In genomic region chr2:76633522-76633921, GRCh38 we compare ENCODE assay signal across 31 cellular contexts.
DNase-seq lines count a peak whose midpoint lies in the region; ATAC-seq and TF ChIP-seq lines count a peak whose summit lies in the region.
"Had no signal": no experiment of that assay in that cellular context is flagged by ENCODE, and none has a peak within 500 bp of the region (broad histone marks: within the 10 kb centered on the region; RNA-seq: fewer than 3 reads in every experiment).

No MANE protein-coding gene starts in this region.

- CTCF ChIA-PET in SK-N-SH (lab: Yijun Ruan, JAX): interaction anchor here (1.0 kb wide), 1 partner anchor 10 kb away, joined by 3 read pairs; no protein-coding TSS in a partner anchor

- no peak overlapping the region for H3K4me3 ChIP-seq in SK-N-SH (ENCODE audit: low read depth in 2 of 2, low read length in 1 of 2)
- H3K4me3 ChIP-seq: A549; BLaER1; BLaER1 treated with 17β-estradiol and CSF1 and Interleukin-3, amounts not matched to agents 10 nM and 100 nM had no signal

- H4K20me1 ChIP-seq in SK-N-SH (ENCODE audit: insufficient read depth): no peaks in the 10 kb centered on the region
- H4K20me1 ChIP-seq: BLaER1; BLaER1 treated with 17β-estradiol and CSF1 and Interleukin-3, amounts not matched to agents 10 nM and 100 nM had no signal

- 20% methylated on average over 3 of the region's 3 CpGs for WGBS in SK-N-SH (ENCODE audit: low lambda C conversion rate)

- H3K9me2 ChIP-seq in SK-N-SH: no peaks in the 10 kb centered on the region

- TF ChIP-seq RAD21 in SK-N-SH (IDR thresholded peaks at IDR 0.05; ENCODE audit: low read length): no peak

- H3K9me3 ChIP-seq in SK-N-SH: no peaks in the 10 kb centered on the region
- H3K9me3 ChIP-seq: A549; BE2C; BLaER1; BLaER1 treated with 17β-estradiol and CSF1 and Interleukin-3, amounts not matched to agents 10 nM and 100 nM; Caco-2 had no signal

- H3K27ac Mint-ChIP-seq in nephron progenitor cell: no peak overlapping the region
- H3K27ac Mint-ChIP-seq: B cell; CD14-positive monocyte; CD4-positive, alpha-beta memory T cell; CD4-positive, alpha-beta T cell; CD4-positive, CD25-positive, alpha-beta regulatory T cell; CD8-positive, alpha-beta memory T cell; CD8-positive, alpha-beta T cell had no signal

- DNase-seq in SK-N-SH: peak; percentile 1
- no peak for DNase-seq in nephron progenitor cell
- DNase-seq: 8988T; ACHN; AML-193; BE2C; C1 segment of cervical spinal cord; Caco-2; Calu3; CD4-positive, alpha-beta memory T cell; CD4-positive, alpha-beta T cell; CD4-positive, CD25-positive, alpha-beta regulatory T cell; CD8-positive, alpha-beta memory T cell; CD8-positive, alpha-beta T cell; COR-L47; DMS 273 treated with DMSO at 0.1 percent for 48 hours; DMS153; DMS53; DMS79; DMS79 treated with DMSO at 0.1 percent for 48 hours; DND-41; EL had no signal

- H3K36me3 Mint-ChIP-seq in nephron progenitor cell (ENCODE audit: low read depth): no peaks in the 10 kb centered on the region
- H3K36me3 Mint-ChIP-seq: CD14-positive monocyte; CD4-positive, alpha-beta memory T cell; CD4-positive, CD25-positive, alpha-beta regulatory T cell; CD8-positive, alpha-beta memory T cell; CD8-positive, alpha-beta T cell had no signal

- H3K27ac ChIP-seq in SK-N-SH (ENCODE audit: low read depth in 2 of 2, low read length in 1 of 2): peak overlapping the region in 1 of 2 experiments; percentile 81; a peak in 2 of 4 replicates
- H3K27ac ChIP-seq: 22Rv1; A549; BLaER1; BLaER1 treated with 17β-estradiol and CSF1 and Interleukin-3, amounts not matched to agents 10 nM and 100 nM; C4-2B had no signal

- no peaks in the 10 kb centered on the region; a peak in 1 of 4 replicates for H3K4me1 ChIP-seq in SK-N-SH (ENCODE audit: control insufficient read depth in 1 of 2, insufficient read depth in 2 of 2, low read depth in 1 of 2, low read length in 1 of 2)
- H3K4me1 ChIP-seq: A549; BE2C; BLaER1; BLaER1 treated with 17β-estradiol and CSF1 and Interleukin-3, amounts not matched to agents 10 nM and 100 nM; Caco-2 had no signal

- ATAC-seq in SK-N-SH treated with all-trans-retinoic acid at 6 μM for 48 hours (no peak), GM21528 (IDR thresholded peaks at IDR 0.05; ENCODE audit: low FRiP score, unreplicated experiment) (no peak)
- ATAC-seq: A549; CD8-positive, alpha-beta T cell had no signal

- no peaks in the 10 kb centered on the region for H3K27me3 Mint-ChIP-seq in nephron progenitor cell (ENCODE audit: low read depth, poor library complexity)
- H3K27me3 Mint-ChIP-seq: B cell; CD4-positive, alpha-beta memory T cell; CD4-positive, alpha-beta T cell; CD4-positive, CD25-positive, alpha-beta regulatory T cell; CD8-positive, alpha-beta memory T cell had no signal

- no peaks in the 10 kb centered on the region for H3K4me1 Mint-ChIP-seq in nephron progenitor cell
- H3K4me1 Mint-ChIP-seq: B cell; CD14-positive monocyte; CD4-positive, alpha-beta memory T cell; CD4-positive, CD25-positive, alpha-beta regulatory T cell; CD8-positive, alpha-beta memory T cell had no signal

- TF ChIP-seq CTCF in SK-N-SH (IDR thresholded peaks at IDR 0.05) (no peak), nephron progenitor cell (IDR thresholded peaks at IDR 0.05) (no peak)

- no peaks in the 10 kb centered on the region for H3F3A ChIP-seq in SK-N-SH (replicated peaks; ENCODE audit: insufficient read depth)

- no peak overlapping the region for H3K9ac ChIP-seq in SK-N-SH
- H3K9ac ChIP-seq: BLaER1; BLaER1 treated with 17β-estradiol and CSF1 and Interleukin-3, amounts not matched to agents 10 nM and 100 nM had no signal

- no peaks in the 10 kb centered on the region for H3K36me3 ChIP-seq in SK-N-SH (replicated peaks in 1 of 2; ENCODE audit: control insufficient read depth in 1 of 2, insufficient read depth in 2 of 2, low read length in 1 of 2)
- H3K36me3 ChIP-seq: BE2C; BLaER1; BLaER1 treated with 17β-estradiol and CSF1 and Interleukin-3, amounts not matched to agents 10 nM and 100 nM had no signal

- no peak overlapping the region for H2AFZ ChIP-seq in SK-N-SH (ENCODE audit: low read depth)

- POLR2A ChIA-PET in SK-N-SH (lab: Yijun Ruan, JAX): no interaction called here

- no peaks in the 10 kb centered on the region for H3K27me3 ChIP-seq in SK-N-SH (ENCODE audit: insufficient read depth)
- H3K27me3 ChIP-seq: BE2C; BLaER1; BLaER1 treated with 17β-estradiol and CSF1 and Interleukin-3, amounts not matched to agents 10 nM and 100 nM had no signal

- H3K9me3 Mint-ChIP-seq in nephron progenitor cell: no peaks in the 10 kb centered on the region

- no peaks in the 10 kb centered on the region for H3K79me2 ChIP-seq in SK-N-SH (ENCODE audit: insufficient read depth)

- H3K4me2 ChIP-seq in SK-N-SH: no peak overlapping the region
- H3K4me2 ChIP-seq: A549; BLaER1; BLaER1 treated with 17β-estradiol and CSF1 and Interleukin-3, amounts not matched to agents 10 nM and 100 nM had no signal

- H3K4me3 Mint-ChIP-seq in nephron progenitor cell: no peak overlapping the region
- H3K4me3 Mint-ChIP-seq: B cell; CD14-positive monocyte; CD4-positive, alpha-beta memory T cell; CD4-positive, alpha-beta T cell; CD4-positive, CD25-positive, alpha-beta regulatory T cell; CD8-positive, alpha-beta memory T cell; CD8-positive, alpha-beta T cell had no signal

- TF ChIP-seq EP300 in SK-N-SH (IDR thresholded peaks at IDR 0.05; ENCODE audit: borderline replicate concordance in 1 of 2, low read depth in 1 of 2, low read length in 1 of 2): peak in 1 of 2 experiments; percentile 80; a peak in 2 of 4 replicates

TF ChIP-seq in SK-N-SH, 30 proteins besides CTCF, POLR2A, EP300 and RAD21 (continues in another document):
- TF ChIP-seq NRF1 (IDR thresholded peaks at IDR 0.05; ENCODE audit: low read depth, low read length) (no peak), POLR2AphosphoS5 (IDR thresholded peaks at IDR 0.05; ENCODE audit: low read depth, low read length) (no peak), GATA2 (CRISPR knock-in tag; IDR thresholded peaks at IDR 0.05) (no peak), SIN3A (IDR thresholded peaks at IDR 0.05; ENCODE audit: borderline replicate concordance, low read depth, low read length) (no peak), IRF3 (IDR thresholded peaks at IDR 0.05; ENCODE audit: low read depth, low read length) (no peak), FOSL2 (IDR thresholded peaks at IDR 0.05; ENCODE audit: borderline replicate concordance, low read depth) (no peak), TAF1 (IDR thresholded peaks at IDR 0.05; ENCODE audit: borderline replicate concordance, low read depth, low read length) (no peak), MAX (IDR thresholded peaks at IDR 0.05; ENCODE audit: low read depth) (no peak)

TF ChIP-seq in SK-N-SH treated with all-trans-retinoic acid at 6 μM for 48 hours, 23 proteins besides CTCF, POLR2A, EP300 and RAD21 (continues in another document):
- TF ChIP-seq ZNF565 (CRISPR knock-in tag; conservative IDR thresholded peaks at IDR 0.05; ENCODE audit: low read depth) (no peak), ISL1 (CRISPR knock-in tag; IDR thresholded peaks at IDR 0.05) (no peak), CSRNP3 (CRISPR knock-in tag; IDR thresholded peaks at IDR 0.05) (no peak), ARNTL (CRISPR knock-in tag; IDR thresholded peaks at IDR 0.05; ENCODE audit: borderline replicate concordance, low read depth) (no peak), PPARA (CRISPR knock-in tag; IDR thresholded peaks at IDR 0.05; ENCODE audit: borderline replicate concordance) (no peak), ZFP30 (CRISPR knock-in tag; IDR thresholded peaks at IDR 0.05) (no peak), TOX (CRISPR knock-in tag; IDR thresholded peaks at IDR 0.05; ENCODE audit: borderline replicate concordance) (no peak), TSHZ2 (CRISPR knock-in tag; IDR thresholded peaks at IDR 0.05) (peak; percentile 50; the same call in 1 of the 2 replicates), TCF4 (CRISPR knock-in tag; IDR thresholded peaks at IDR 0.05; ENCODE audit: borderline replicate concordance) (peak; percentile 78), CSDC2 (CRISPR knock-in tag; IDR thresholded peaks at IDR 0.05) (no peak), ZC3H10 (CRISPR knock-in tag; IDR thresholded peaks at IDR 0.05) (no peak)
